ENCODE assay signal across 27 cellular contexts in genomic region chr4:38194202-38194601, GRCh38.
"Had no signal": no experiment of that assay in that cellular context is flagged by ENCODE, and none has a peak within 500 bp of the region (broad histone marks: within the 10 kb centered on the region; RNA-seq: fewer than 3 reads in every experiment).

No MANE protein-coding gene starts in this region.

- H3K27me3 ChIP-seq: left lung, pancreas, suprapubic skin, transverse colon, upper lobe of left lung, vagina had no signal

- DNase-seq: hippocampal formation; kidney glomerular epithelial cell; left cardiac atrium; left lung; lower lobe of right lung; mammary epithelial cell; naive B cell; natural killer cell; nucleus accumbens; pancreas; posterior cingulate gyrus; retina; right cardiac atrium; stimulated activated CD4-positive, alpha-beta T cell treated with anti-CD3 and anti-CD28 coated beads, Interleukin-12 subunit alpha, Interleukin-12 subunit beta, amount 100 ng/mL, for 4 hours; stimulated activated CD4-positive, alpha-beta T cell treated with anti-CD3 and anti-CD28 coated beads, Interleukin-15, amount 100 ng/mL, for 24 hours; stimulated activated CD4-positive, alpha-beta T cell treated with anti-CD3 and anti-CD28 coated beads, Interleukin-2, amount 100 ng/mL, for 24 hours; stimulated activated CD4-positive, alpha-beta T cell treated with anti-CD3 and anti-CD28 coated beads, Interleukin-4, amount 100 ng/mL, for 1 hour; stimulated activated naive CD4-positive, alpha-beta T cell; transverse colon; upper lobe of left lung had no signal

- H3K9me3 ChIP-seq: lower lobe of right lung, pancreas, prostate gland, suprapubic skin, thoracic aorta, transverse colon, vagina had no signal

- H3K4me1 ChIP-seq: pancreas, prostate gland had no signal

- H3K27ac ChIP-seq: left lung, lower lobe of right lung, pancreas, prostate gland, skin epidermis, suprapubic skin, thoracic aorta, upper lobe of left lung, vagina had no signal

- H3K36me3 ChIP-seq: left lung, lower lobe of right lung, pancreas, prostate gland, suprapubic skin, thoracic aorta, transverse colon, upper lobe of left lung, vagina had no signal

- ATAC-seq: left cardiac atrium, natural killer cell, right cardiac atrium, sciatic nerve had no signal

- H3K4me3 ChIP-seq: left lung, lower lobe of right lung, pancreas, prostate gland, skin epidermis, suprapubic skin, thoracic aorta, transverse colon, upper lobe of left lung, vagina had no signal

- FAIRE-seq: keratinocyte, pancreas had no signal
